In genomic region chr1:172006660-172007059, GRCh38 we compare ENCODE assay signal across 18 cellular contexts.
"Had no signal": no experiment of that assay in that cellular context is flagged by ENCODE, and none has a peak within 500 bp of the region (broad histone marks: within the 10 kb centered on the region; RNA-seq: fewer than 3 reads in every experiment).

No MANE protein-coding gene starts in this region.

- H3K4me2 ChIP-seq: PC-9 had no signal

- H3K36me3 ChIP-seq: WERI-Rb-1 had no signal

- ATAC-seq: activated CD4-positive, alpha-beta T cell treated with anti-CD3 and anti-CD28 coated beads for 36 hours; activated T-helper 17 cell treated with anti-CD3 and anti-CD28 coated beads, Interleukin-2, amount 50 U/mL, for 72 hours; T-cell had no signal

- H3K4me3 ChIP-seq: PC-9 had no signal

- DNase-seq: activated CD4-positive, alpha-beta memory T cell treated with anti-CD3 and anti-CD28 coated beads, Interleukin-2, amount 10 ng/mL, durations not matched to agents 7 days and 5 days; activated CD4-positive, alpha-beta T cell treated with anti-CD3 and anti-CD28 coated beads for 36 hours; activated CD4-positive, alpha-beta T cell treated with anti-CD3 and anti-CD28 coated beads, Interleukin-2, amount 50 U/mL, for 1 hour; activated gamma-delta T cell; activated naive CD4-positive, alpha-beta T cell treated with anti-CD3 and anti-CD28 coated beads for 36 hours; activated T-cell treated with anti-CD3 and anti-CD28 coated beads for 4 hours; activated T-cell treated with anti-CD3 and anti-CD28 coated beads, Interleukin-2, amount 50 U/mL, for 48 hours; KG1; NCI-H1048; NCI-H146; NCI-H187 treated with DMSO at 0.1 percent for 48 hours; NCI-H2081 treated with DMSO at 0.1 percent for 48 hours; NCI-H446; NCI-H524; PC-9; T-cell; WERI-Rb-1 had no signal

- H3K27ac ChIP-seq: PC-9, WERI-Rb-1 had no signal

- H2AFZ ChIP-seq: PC-9 had no signal
